In genomic region chr12:102955926-102956737, GRCh38 we compare ENCODE assay signal across 11 cellular contexts. TPM values are rescaled to one million over a fixed set of nuclear protein-coding genes. Genes with fewer than 3 reads are reported as not detected.
A peak's percentile ranks its signal among the peaks of the same experiment; 100 is the strongest.
DNase-seq lines count a peak whose midpoint lies in the region; ATAC-seq and TF ChIP-seq lines count a peak whose summit lies in the region.
"Had no signal": no experiment of that assay in that cellular context is flagged by ENCODE, and none has a peak within 500 bp of the region (broad histone marks: within the 10 kb centered on the region; RNA-seq: fewer than 3 reads in every experiment).

No MANE protein-coding gene starts in this region.

- no peak overlapping the region for H3K4me3 ChIP-seq in colonic mucosa

- no peaks in the 10 kb centered on the region for H3K9me3 ChIP-seq in colonic mucosa

- peaks cover 74% of the 10 kb centered on the region for H3K27me3 ChIP-seq in colonic mucosa

- ATAC-seq in GM19023 (IDR thresholded peaks at IDR 0.05; ENCODE audit: unreplicated experiment) (no peak), GM21786 (IDR thresholded peaks at IDR 0.05; ENCODE audit: unreplicated experiment) (no peak)

- intact Hi-C loops in head of caudate nucleus (cut with DNase I): no loop called here
- intact Hi-C loops in posterior cingulate gyrus (cut with DNase I): loop anchor here (2.0 kb wide), 1 partner anchor 57 kb away; no protein-coding TSS in a partner anchor
- intact Hi-C loops in colonic mucosa (cut with DNase I): no loop called here

- no peak overlapping the region for H3K9ac ChIP-seq in colonic mucosa (ENCODE audit: low read depth in 2 of 2, low read length in 2 of 2)

- DNase-seq in NCI-H2029 (lab: John Stamatoyannopoulos, UW) (peak; percentile 65), NCI-H2029 treated with DMSO at 0.1 percent for 48 hours (lab: John Stamatoyannopoulos, UW) (no peak), NCI-H345 (lab: John Stamatoyannopoulos, UW) (peak; percentile 49), head of caudate nucleus (peak in 25 of 42 donors; percentile 8 to 66 (median 47)), posterior cingulate gyrus (peak in 7 of 10 donors; percentile 44 to 91 (median 59)), colonic mucosa (no peak)
- DNase-seq: activated B cell treated with CpG ODN at 0.5 μM for 24 hours had no signal

- no peak overlapping the region for H3K27ac ChIP-seq in colonic mucosa
- H3K27ac ChIP-seq: RWPE1 had no signal

- H3K4me1 ChIP-seq in colonic mucosa: no peaks in the 10 kb centered on the region

- H3K36me3 ChIP-seq in colonic mucosa: no peaks in the 10 kb centered on the region

- no peak for TF ChIP-seq CTCF in colonic mucosa (IDR thresholded peaks at IDR 0.05)

RNA-seq across cellular contexts. Expression of gene ASCL1, which starts 1.3 kb away (rescaled TPM):
- under 1 TPM; 0.17 to 0.53 TPM for total RNA-seq in colonic mucosa
- total RNA-seq: activated B cell treated with CpG ODN at 0.5 μM for 24 hours, lower leg skin had no signal

RNA-seq across cellular contexts. Expression of gene PAH, which starts 39.1 kb away (rescaled TPM):
- total RNA-seq in colonic mucosa: 1 to 10 TPM in 1 of 2 donors, under 1 TPM in 1; 0.11 to 1.3 TPM
- total RNA-seq: activated B cell treated with CpG ODN at 0.5 μM for 24 hours, lower leg skin had no signal

Comparison
In these comparisons a context has a peak if more than half of its experiments do, and no peak if none do; other contexts are left out.
1. DNase-seq: peak in NCI-H2029 (single experiment), NCI-H345 (single experiment), head of caudate nucleus (25 of 42) and posterior cingulate gyrus (7 of 10); none in NCI-H2029 treated with DMSO at 0.1 percent for 48 hours (single experiment) and colonic mucosa (single experiment).